ENCODE assay signal across 31 cellular contexts in genomic region chrX:11365426-11365825, GRCh38.
"Had no signal": no experiment of that assay in that cellular context is flagged by ENCODE, and none has a peak within 500 bp of the region (broad histone marks: within the 10 kb centered on the region; RNA-seq: fewer than 3 reads in every experiment).

No MANE protein-coding gene starts in this region.

- ATAC-seq: activated naive CD4-positive, alpha-beta T cell treated with anti-CD3 and anti-CD28 coated beads, Interleukin-2, amount 50 U/mL, for 72 hours; activated T-cell treated with anti-CD3 and anti-CD28 coated beads, Interleukin-2, amount 50 U/mL, for 72 hours; effector memory CD8-positive, alpha-beta T cell; gastroesophageal sphincter; heart right ventricle; WTC11 had no signal

- H3K27me3 ChIP-seq: ascending aorta, cardiac muscle cell, esophagus squamous epithelium, gastroesophageal sphincter, heart right ventricle had no signal

- DNase-seq: activated CD4-positive, alpha-beta memory T cell treated with anti-CD3 and anti-CD28 coated beads, Interleukin-2, amount 10 ng/mL, durations not matched to agents 7 days and 5 days; activated CD4-positive, alpha-beta T cell treated with anti-CD3 and anti-CD28 coated beads for 1 hour; activated CD4-positive, alpha-beta T cell treated with anti-CD3 and anti-CD28 coated beads for 4 hours; activated CD4-positive, alpha-beta T cell treated with anti-CD3 and anti-CD28 coated beads, Interleukin-2, amount 10 ng/mL, durations not matched to agents 7 days and 5 days; activated CD4-positive, alpha-beta T cell treated with anti-CD3 and anti-CD28 coated beads, Interleukin-2, amount 50 U/mL, for 4 hours; activated CD8-positive, alpha-beta memory T cell treated with anti-CD3 and anti-CD28 coated beads, Interleukin-2, amount 50 U/mL, for 48 hours; activated gamma-delta T cell; activated naive CD4-positive, alpha-beta T cell; activated naive CD4-positive, alpha-beta T cell treated with anti-CD3 and anti-CD28 coated beads, Interleukin-2, amount 10 ng/mL, durations not matched to agents 7 days and 5 days; activated naive CD8-positive, alpha-beta T cell treated with anti-CD3 and anti-CD28 coated beads, Interleukin-2, amount 10 ng/mL, durations not matched to agents 7 days and 5 days; activated T-cell treated with anti-CD3 and anti-CD28 coated beads for 4 hours; activated T-cell treated with anti-CD3 and anti-CD28 coated beads, Interleukin-2, amount 50 U/mL, for 24 hours; activated T-cell treated with anti-CD3 and anti-CD28 coated beads, Interleukin-2, amount 50 U/mL, for 72 hours; central memory CD4-positive, alpha-beta T cell; cerebellar nuclear complex; cortex of kidney; dermis blood vessel endothelial cell; effector CD4-positive, alpha-beta T cell; effector memory CD8-positive, alpha-beta T cell; esophagus squamous epithelium; foreskin melanocyte; heart right ventricle; T-helper 2 cell had no signal

- H3K27ac ChIP-seq: ascending aorta, breast epithelium, cardiac muscle cell, epithelial cell of prostate, esophagus squamous epithelium, gastroesophageal sphincter, heart right ventricle had no signal

- H3K4me1 ChIP-seq: ascending aorta, breast epithelium, esophagus squamous epithelium, gastroesophageal sphincter had no signal

- FAIRE-seq: endothelial cell of umbilical vein had no signal

- H3K36me3 ChIP-seq: ascending aorta, breast epithelium, cardiac muscle cell, esophagus squamous epithelium, gastroesophageal sphincter, heart right ventricle had no signal

- H3K4me3 ChIP-seq: ascending aorta, breast epithelium, cardiac muscle cell, esophagus squamous epithelium, gastroesophageal sphincter, heart right ventricle had no signal

- H3K9me3 ChIP-seq: ascending aorta, breast epithelium, esophagus squamous epithelium, gastroesophageal sphincter had no signal
